Comparison of ENCODE assay signal across 9 cellular contexts in the genomic region with DNA sequence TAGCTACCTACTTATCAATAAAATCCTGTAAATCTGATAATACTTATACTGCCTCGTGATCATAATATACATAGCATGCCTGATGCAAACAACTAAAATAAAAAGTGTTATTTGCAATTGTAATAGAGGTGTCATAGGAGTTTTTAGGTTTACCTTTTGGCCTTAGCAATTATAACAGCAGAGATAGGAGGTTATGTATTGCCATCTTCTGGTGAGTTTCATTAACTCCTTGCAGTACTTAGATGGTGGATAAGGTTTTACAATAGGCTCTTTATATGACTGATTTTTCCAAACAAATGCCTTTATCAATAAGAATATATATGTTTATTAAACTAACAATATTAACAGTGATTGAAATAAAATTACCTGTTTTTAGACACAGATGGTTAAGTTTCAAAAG. TPM values are rescaled to one million over a fixed set of nuclear protein-coding genes. Genes with fewer than 3 reads are reported as not detected.
DNase-seq lines count a peak whose midpoint lies in the region; ATAC-seq lines count a peak whose summit lies in the region.
"Had no signal": no experiment of that assay in that cellular context is flagged by ENCODE, and none has a peak within 500 bp of the region (broad histone marks: within the 10 kb centered on the region; RNA-seq: fewer than 3 reads in every experiment).

No MANE protein-coding gene starts in this region.

- ATAC-seq in HG03558 (IDR thresholded peaks at IDR 0.05; ENCODE audit: extremely low read depth, unreplicated experiment), result peak; percentile 49
- no peak for ATAC-seq in GM21786 (IDR thresholded peaks at IDR 0.05; ENCODE audit: unreplicated experiment)
- no peak for ATAC-seq in GM19455 (IDR thresholded peaks at IDR 0.05; ENCODE audit: unreplicated experiment)

- H3K4ac ChIP-seq in mesendoderm (ENCODE audit: low read depth, low read length), result no peak overlapping the region

- H3K4me1 ChIP-seq in mesendoderm (ENCODE audit: control insufficient read depth, low read depth, low read length), result no peaks in the 10 kb centered on the region
- H3K4me1 ChIP-seq: parathyroid adenoma had no signal

- H3K56ac ChIP-seq in mesendoderm (ENCODE audit: low read length), result no peak overlapping the region

- H3K23ac ChIP-seq in mesendoderm (ENCODE audit: low read length), result no peak overlapping the region

- H2AK5ac ChIP-seq in mesendoderm (ENCODE audit: low read length), result no peak overlapping the region

- no peak overlapping the region for H4K8ac ChIP-seq in mesendoderm (ENCODE audit: low read depth, low read length)

- H2BK15ac ChIP-seq in mesendoderm (replicated peaks; ENCODE audit: low read depth), result no peak overlapping the region

- no peaks in the 10 kb centered on the region for H3K36me3 ChIP-seq in mesendoderm (ENCODE audit: control insufficient read depth, insufficient read depth, low read length)

- H3K9ac ChIP-seq in mesendoderm (ENCODE audit: low read length), result no peak overlapping the region
- H3K9ac ChIP-seq: parathyroid adenoma had no signal

- no peak overlapping the region for H3K4me2 ChIP-seq in mesendoderm (ENCODE audit: low read length)

- H2BK5ac ChIP-seq in mesendoderm (ENCODE audit: low read length), result no peak overlapping the region

- no CpG with 5 or more reads among the region's 1 CpG for WGBS in mesendoderm (ENCODE audit: extremely low coverage, insufficient coverage, low lambda C conversion rate)

- no peak overlapping the region for H3K18ac ChIP-seq in mesendoderm (ENCODE audit: low read length)

- H3K79me1 ChIP-seq in mesendoderm (ENCODE audit: low read length), result no peaks in the 10 kb centered on the region

- peak; percentile 13 for DNase-seq in EL
- peak; percentile 12 for DNase-seq in amniotic epithelial cell (ENCODE audit: low read depth)
- peak; percentile 53 for DNase-seq in mesendoderm
- no peak for DNase-seq in ureter (ENCODE audit: low spot score)
- DNase-seq in GDM1 (lab: John Stamatoyannopoulos, UW), result no peak

- no peak overlapping the region for H3K27ac ChIP-seq in mesendoderm (ENCODE audit: low read depth, low read length)
- H3K27ac ChIP-seq: parathyroid adenoma had no signal

- no peaks in the 10 kb centered on the region for H3K79me2 ChIP-seq in mesendoderm (ENCODE audit: control insufficient read depth, insufficient read depth, low read length)
- H3K79me2 ChIP-seq: parathyroid adenoma had no signal

- no peaks in the 10 kb centered on the region for H3K27me3 ChIP-seq in mesendoderm (ENCODE audit: insufficient read depth, low read length, poor library complexity)

- no peak overlapping the region for H2BK120ac ChIP-seq in mesendoderm (ENCODE audit: low read depth, low read length)

- H3K4me3 ChIP-seq in mesendoderm (ENCODE audit: low read length), result no peak overlapping the region

- no peak overlapping the region for H4K5ac ChIP-seq in mesendoderm (ENCODE audit: low read length)

RNA-seq across cellular contexts. Expression of a gene that starts 27.8 kb away (rescaled TPM):
- 7.0 TPM for polyA plus RNA-seq in mesendoderm (2013, experiment 1 of 2)
- 6.2 TPM for polyA plus RNA-seq in mesendoderm (2013, experiment 2 of 2)
- total RNA-seq in ureter, result 11.5 TPM

RNA-seq across cellular contexts. Expression of a gene that starts 32.7 kb away (rescaled TPM):
- polyA plus RNA-seq in mesendoderm (2013, experiment 1 of 2), result 2.3 TPM
- polyA plus RNA-seq in mesendoderm (2013, experiment 2 of 2), result 2.3 TPM
- total RNA-seq in ureter, result 197 TPM

Comparison
In these comparisons a context has a peak if more than half of its experiments do, and no peak if none do; other contexts are left out.
1. DNase-seq: peak in EL (single experiment), amniotic epithelial cell (single experiment) and mesendoderm (single experiment); none in ureter (single experiment) and GDM1 (single experiment).